Comparison of ENCODE assay signal across 21 cellular contexts in genomic region chr3:65265511-65265910, GRCh38.
DNase-seq lines count a peak whose midpoint lies in the region; ATAC-seq, FAIRE-seq and TF ChIP-seq lines count a peak whose summit lies in the region.
"Had no signal": no experiment of that assay in that cellular context is flagged by ENCODE, and none has a peak within 500 bp of the region (broad histone marks: within the 10 kb centered on the region; RNA-seq: fewer than 3 reads in every experiment).

No MANE protein-coding gene starts in this region.

- no peak overlapping the region for H3K14ac ChIP-seq in neuronal stem cell (ENCODE audit: low read length)

- DNase-seq in astrocyte (ENCODE audit: low read depth) (peak; percentile 10), neuronal stem cell (ENCODE audit: low spot score) (no peak), hepatocyte (ENCODE audit: low spot score) (no peak), Kasumi-1 (lab: John Stamatoyannopoulos, UW) (no peak), HAP-1 (ENCODE audit: low spot score in 2 of 2) (no peak)
- no peak for DNase-seq in activated CD4-positive, alpha-beta T cell treated with anti-CD3 and anti-CD28 coated beads for 36 hours
- DNase-seq: CD4-positive, CD25-positive, alpha-beta regulatory T cell; COR-L47; DMS79 treated with DMSO at 0.1 percent for 48 hours; GM23248; KBM-7; NCI-H1092 treated with DMSO at 0.1 percent for 48 hours; NCI-H146; NCI-H2029 treated with DMSO at 0.1 percent for 48 hours; NCI-H226; NCI-H510A treated with DMSO at 0.1 percent for 48 hours; NCI-H748 treated with DMSO at 0.1 percent for 48 hours; SIG-M5 had no signal

- H3K27me3 Mint-ChIP-seq in astrocyte (ENCODE audit: low read depth, unreplicated experiment) = no peaks in the 10 kb centered on the region
- no peaks in the 10 kb centered on the region for H3K27me3 Mint-ChIP-seq in activated CD4-positive, alpha-beta T cell treated with anti-CD3 and anti-CD28 coated beads for 36 hours
- H3K27me3 Mint-ChIP-seq: CD4-positive, CD25-positive, alpha-beta regulatory T cell had no signal

- H3K27ac Mint-ChIP-seq in astrocyte (ENCODE audit: unreplicated experiment) = peak overlapping the region; percentile 74
- H3K27ac Mint-ChIP-seq in activated CD4-positive, alpha-beta T cell treated with anti-CD3 and anti-CD28 coated beads for 36 hours = no peak overlapping the region
- H3K27ac Mint-ChIP-seq: CD4-positive, CD25-positive, alpha-beta regulatory T cell had no signal

- peaks cover 18% of the 10 kb centered on the region for H3K4me1 Mint-ChIP-seq in astrocyte (ENCODE audit: low read depth, unreplicated experiment)
- H3K4me1 Mint-ChIP-seq in activated CD4-positive, alpha-beta T cell treated with anti-CD3 and anti-CD28 coated beads for 36 hours = no peaks in the 10 kb centered on the region
- H3K4me1 Mint-ChIP-seq: CD4-positive, CD25-positive, alpha-beta regulatory T cell had no signal

- H3K9ac ChIP-seq in astrocyte (ENCODE audit: low read length) = no peak overlapping the region
- no peak overlapping the region for H3K9ac ChIP-seq in neuronal stem cell (ENCODE audit: low read depth, low read length, poor library complexity)
- H3K9ac ChIP-seq: GM23248 had no signal

- no peaks in the 10 kb centered on the region for H3K9me3 ChIP-seq in astrocyte (ENCODE audit: insufficient read depth, low read depth, low read length)
- no peaks in the 10 kb centered on the region for H3K9me3 ChIP-seq in muscle layer of duodenum (ENCODE audit: control insufficient read depth in 1 of 2, low read length in 2 of 2)
- peaks cover 0 to 8% of the 10 kb centered on the region in 2 donors for H3K9me3 ChIP-seq in neuronal stem cell (replicated peaks in 1 of 2; ENCODE audit: control insufficient read depth in 2 of 2, insufficient read depth in 1 of 2, low read depth in 1 of 2, low read length in 2 of 2)
- H3K9me3 ChIP-seq in hepatocyte (ENCODE audit: low read depth) = no peaks in the 10 kb centered on the region
- no peaks in the 10 kb centered on the region for H3K9me3 ChIP-seq in HAP-1

- no peak overlapping the region for H3K27ac ChIP-seq in astrocyte (ENCODE audit: low read depth, low read length)
- H3K27ac ChIP-seq in muscle layer of duodenum (ENCODE audit: low read length) = peak overlapping the region; percentile 58
- H3K27ac ChIP-seq in neuronal stem cell (replicated peaks; ENCODE audit: low read length) = no peak overlapping the region
- no peak overlapping the region for H3K27ac ChIP-seq in hepatocyte
- H3K27ac ChIP-seq: GM23248 had no signal

- no peak for ATAC-seq in activated CD4-positive, alpha-beta T cell treated with anti-CD3 and anti-CD28 coated beads for 36 hours
- ATAC-seq: HCT116 had no signal

- H3K79me2 ChIP-seq in astrocyte (ENCODE audit: insufficient read depth, low read length) (no peaks in the 10 kb centered on the region), hepatocyte (no peaks in the 10 kb centered on the region)

- H2BK15ac ChIP-seq in neuronal stem cell (ENCODE audit: low read length) = no peak overlapping the region

- no peak overlapping the region for H2BK120ac ChIP-seq in neuronal stem cell (ENCODE audit: low read depth, low read length)

- no peak overlapping the region for H4K91ac ChIP-seq in neuronal stem cell (ENCODE audit: low read depth, low read length, poor library complexity)

- H3K36me3 Mint-ChIP-seq in astrocyte (ENCODE audit: low read depth, unreplicated experiment) = no peaks in the 10 kb centered on the region
- H3K36me3 Mint-ChIP-seq in activated CD4-positive, alpha-beta T cell treated with anti-CD3 and anti-CD28 coated beads for 36 hours (ENCODE audit: low read depth) = no peaks in the 10 kb centered on the region
- H3K36me3 Mint-ChIP-seq: CD4-positive, CD25-positive, alpha-beta regulatory T cell had no signal

- no peak overlapping the region for H2BK12ac ChIP-seq in neuronal stem cell (ENCODE audit: low read length)

- peaks cover 6% of the 10 kb centered on the region for H3K9me3 Mint-ChIP-seq in astrocyte (ENCODE audit: unreplicated experiment)
- peaks cover 5% of the 10 kb centered on the region for H3K9me3 Mint-ChIP-seq in activated CD4-positive, alpha-beta T cell treated with anti-CD3 and anti-CD28 coated beads for 36 hours (ENCODE audit: low read depth)

- in situ Hi-C loops in HAP-1 (cut with MboI; ENCODE audit: low sequenced_read_pairs) = no loop called here

- TF ChIP-seq CTCF in astrocyte (IDR thresholded peaks at IDR 0.05; ENCODE audit: insufficient read depth, low read depth, low read length) = no peak
- no peak for TF ChIP-seq CTCF in hepatocyte (IDR thresholded peaks at IDR 0.05; ENCODE audit: poor library complexity)

- H3K27me3 ChIP-seq in astrocyte (ENCODE audit: insufficient read depth, low read length) = no peaks in the 10 kb centered on the region
- H3K27me3 ChIP-seq in muscle layer of duodenum (ENCODE audit: low read depth, low read length) = no peaks in the 10 kb centered on the region
- no peaks in the 10 kb centered on the region for H3K27me3 ChIP-seq in neuronal stem cell (ENCODE audit: control insufficient read depth in 3 of 3, insufficient read depth in 3 of 3, low read depth in 1 of 3, low read length in 3 of 3)
- no peaks in the 10 kb centered on the region for H3K27me3 ChIP-seq in hepatocyte
- H3K27me3 ChIP-seq in HAP-1 (ENCODE audit: low read depth) = no peaks in the 10 kb centered on the region; the same call in 1 of the 2 replicates

- no peak overlapping the region for H3K18ac ChIP-seq in neuronal stem cell (ENCODE audit: low read length)

- H2AFZ ChIP-seq in astrocyte (ENCODE audit: low read depth, low read length) (no peak overlapping the region), neuronal stem cell (ENCODE audit: low read length) (peak overlapping the region; percentile 47), hepatocyte (no peak overlapping the region)
- H2AFZ ChIP-seq: GM23248 had no signal

- intact Hi-C loops in activated CD4-positive, alpha-beta T cell treated with anti-CD3 and anti-CD28 coated beads for 36 hours (cut with DNase I, micrococcal nuclease) = no loop called here

- no peak overlapping the region for H3K4me3 ChIP-seq in astrocyte (ENCODE audit: insufficient read depth, low read depth, low read length)
- no peak overlapping the region for H3K4me3 ChIP-seq in muscle layer of duodenum (ENCODE audit: low read depth in 1 of 2, low read length in 2 of 2)
- no peak overlapping the region for H3K4me3 ChIP-seq in neuronal stem cell (ENCODE audit: low read length in 2 of 2)
- H3K4me3 ChIP-seq in hepatocyte = no peak overlapping the region
- no peak overlapping the region for H3K4me3 ChIP-seq in HAP-1
- H3K4me3 ChIP-seq: GM23248 had no signal

- no peaks in the 10 kb centered on the region for H4K20me1 ChIP-seq in astrocyte (ENCODE audit: insufficient read depth, low read length)
- no peaks in the 10 kb centered on the region for H4K20me1 ChIP-seq in hepatocyte (ENCODE audit: insufficient read depth, poor library complexity, severe bottlenecking)

- H3K9me2 ChIP-seq in hepatocyte (replicated peaks; ENCODE audit: insufficient read depth) = no peaks in the 10 kb centered on the region

- H3K36me3 ChIP-seq in astrocyte (ENCODE audit: insufficient read depth, low read length) (no peaks in the 10 kb centered on the region), muscle layer of duodenum (ENCODE audit: control insufficient read depth in 1 of 2, insufficient read depth in 2 of 2, low read length in 2 of 2) (no peaks in the 10 kb centered on the region), neuronal stem cell (replicated peaks in 1 of 2; ENCODE audit: control insufficient read depth in 2 of 2, insufficient read depth in 2 of 2, low read length in 2 of 2) (no peaks in the 10 kb centered on the region), hepatocyte (replicated peaks; ENCODE audit: insufficient read depth, low read depth) (no peaks in the 10 kb centered on the region), HAP-1 (replicated peaks) (no peaks in the 10 kb centered on the region)

- H3K4me1 ChIP-seq in astrocyte (ENCODE audit: insufficient read depth, low read length) = no peaks in the 10 kb centered on the region
- H3K4me1 ChIP-seq in muscle layer of duodenum (ENCODE audit: control insufficient read depth in 1 of 2, insufficient read depth in 2 of 2, low read length in 2 of 2) = no peaks in the 10 kb centered on the region
- peaks cover 2 to 16% of the 10 kb centered on the region in 2 donors for H3K4me1 ChIP-seq in neuronal stem cell (ENCODE audit: control insufficient read depth in 2 of 2, insufficient read depth in 1 of 2, low read depth in 1 of 2, low read length in 2 of 2)
- H3K4me1 ChIP-seq in hepatocyte (ENCODE audit: insufficient read depth) = no peaks in the 10 kb centered on the region
- no peaks in the 10 kb centered on the region for H3K4me1 ChIP-seq in HAP-1

- no peak overlapping the region for H2BK5ac ChIP-seq in neuronal stem cell (ENCODE audit: low read length)

- H2AK5ac ChIP-seq in neuronal stem cell (ENCODE audit: low read depth, low read length) = no peak overlapping the region

- H3K4me2 ChIP-seq in astrocyte (ENCODE audit: low read length) (peak overlapping the region; percentile 21), neuronal stem cell (ENCODE audit: insufficient read depth, low read length, poor library complexity, severe bottlenecking) (no peak overlapping the region), hepatocyte (no peak overlapping the region)

- WGBS in neuronal stem cell (ENCODE audit: extremely low coverage in 2 of 2, insufficient read length in 2 of 2, insufficient replicate concordance in 1 of 2), 2 donors = no CpG with 5 or more reads among the region's 4 CpGs
- WGBS in hepatocyte (ENCODE audit: low lambda C conversion rate, missing lambda C conversion rate) = 95% methylated on average over 4 of the region's 4 CpGs

- POLR2A ChIA-PET in activated CD4-positive, alpha-beta T cell treated with anti-CD3 and anti-CD28 coated beads for 36 hours (lab: Charles Lee) = no interaction called here

- H3K23ac ChIP-seq in neuronal stem cell (ENCODE audit: low read depth, low read length, poor library complexity) = no peak overlapping the region

- no peak overlapping the region for H4K8ac ChIP-seq in neuronal stem cell (ENCODE audit: low read depth, low read length)

- CTCF ChIA-PET in activated CD4-positive, alpha-beta T cell treated with anti-CD3 and anti-CD28 coated beads for 36 hours (lab: Charles Lee) = no interaction called here

- H3K4ac ChIP-seq in neuronal stem cell (ENCODE audit: low read length) = no peak overlapping the region

- H3K4me3 Mint-ChIP-seq in astrocyte (ENCODE audit: unreplicated experiment) = no peak overlapping the region
- H3K4me3 Mint-ChIP-seq in activated CD4-positive, alpha-beta T cell treated with anti-CD3 and anti-CD28 coated beads for 36 hours = no peak overlapping the region
- H3K4me3 Mint-ChIP-seq: CD4-positive, CD25-positive, alpha-beta regulatory T cell had no signal

- FAIRE-seq in astrocyte (lab: Jason Lieb, UNC) = no peak
- FAIRE-seq: GM12891 had no signal

- no peaks in the 10 kb centered on the region for H3K79me1 ChIP-seq in neuronal stem cell (ENCODE audit: low read depth, low read length)
